2 cellular contexts compared by ENCODE assay signal in the genomic region with DNA sequence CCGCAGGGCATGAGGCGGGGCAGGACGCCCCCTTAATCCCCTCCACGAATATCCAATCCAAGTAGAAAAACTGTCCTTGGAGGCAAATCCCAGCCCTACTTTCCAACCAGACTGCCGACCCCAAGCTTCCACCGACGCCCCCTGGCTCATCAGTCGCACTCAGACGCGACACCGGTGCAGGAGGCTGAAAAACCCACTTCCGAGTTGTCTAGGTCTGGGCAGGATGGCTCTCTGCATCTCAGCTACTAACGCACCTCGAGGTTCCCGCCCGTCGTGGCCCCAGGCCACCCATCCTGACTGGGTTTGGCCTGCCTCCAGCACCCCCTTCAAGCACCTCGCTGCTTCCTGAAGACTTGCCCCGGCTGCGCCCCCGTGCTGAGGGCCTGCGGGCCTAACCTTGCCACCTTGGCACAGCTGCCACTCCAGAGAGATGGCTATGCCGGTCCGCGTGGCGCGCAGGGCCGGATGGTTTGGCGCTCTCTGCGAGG.
TF ChIP-seq lines count a peak whose summit lies in the region.

No MANE protein-coding gene starts in this region.

TF ChIP-seq in A549, 52 proteins besides CTCF, POLR2A, EP300 and RAD21 (continued from another document):
- TF ChIP-seq, protein P1, sequence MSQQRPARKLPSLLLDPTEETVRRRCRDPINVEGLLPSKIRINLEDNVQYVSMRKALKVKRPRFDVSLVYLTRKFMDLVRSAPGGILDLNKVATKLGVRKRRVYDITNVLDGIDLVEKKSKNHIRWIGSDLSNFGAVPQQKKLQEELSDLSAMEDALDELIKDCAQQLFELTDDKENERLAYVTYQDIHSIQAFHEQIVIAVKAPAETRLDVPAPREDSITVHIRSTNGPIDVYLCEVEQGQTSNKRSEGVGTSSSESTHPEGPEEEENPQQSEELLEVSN (IDR thresholded peaks at IDR 0.05; ENCODE audit: borderline replicate concordance, low read depth) = no peak
- TF ChIP-seq CBX2 (IDR thresholded peaks at IDR 0.05; ENCODE audit: borderline replicate concordance, low read depth) (no peak), MAFK (IDR thresholded peaks at IDR 0.05; ENCODE audit: partially characterized antibody) (no peak), KDM1A (IDR thresholded peaks at IDR 0.05; ENCODE audit: low read depth) (no peak), KDM5A (IDR thresholded peaks at IDR 0.05) (no peak), ZC3H11A (IDR thresholded peaks at IDR 0.05) (no peak), CHD4 (IDR thresholded peaks at IDR 0.05; ENCODE audit: borderline replicate concordance) (no peak), CBX8 (IDR thresholded peaks at IDR 0.05) (no peak), NR3C1 (IDR thresholded peaks at IDR 0.05) (no peak), ZFP36 (IDR thresholded peaks at IDR 0.05; ENCODE audit: borderline replicate concordance, partially characterized antibody) (no peak), ZNF302 (CRISPR knock-in tag; IDR thresholded peaks at IDR 0.05) (no peak), HDAC2 (IDR thresholded peaks at IDR 0.05) (no peak)
- TF ChIP-seq, protein P2, sequence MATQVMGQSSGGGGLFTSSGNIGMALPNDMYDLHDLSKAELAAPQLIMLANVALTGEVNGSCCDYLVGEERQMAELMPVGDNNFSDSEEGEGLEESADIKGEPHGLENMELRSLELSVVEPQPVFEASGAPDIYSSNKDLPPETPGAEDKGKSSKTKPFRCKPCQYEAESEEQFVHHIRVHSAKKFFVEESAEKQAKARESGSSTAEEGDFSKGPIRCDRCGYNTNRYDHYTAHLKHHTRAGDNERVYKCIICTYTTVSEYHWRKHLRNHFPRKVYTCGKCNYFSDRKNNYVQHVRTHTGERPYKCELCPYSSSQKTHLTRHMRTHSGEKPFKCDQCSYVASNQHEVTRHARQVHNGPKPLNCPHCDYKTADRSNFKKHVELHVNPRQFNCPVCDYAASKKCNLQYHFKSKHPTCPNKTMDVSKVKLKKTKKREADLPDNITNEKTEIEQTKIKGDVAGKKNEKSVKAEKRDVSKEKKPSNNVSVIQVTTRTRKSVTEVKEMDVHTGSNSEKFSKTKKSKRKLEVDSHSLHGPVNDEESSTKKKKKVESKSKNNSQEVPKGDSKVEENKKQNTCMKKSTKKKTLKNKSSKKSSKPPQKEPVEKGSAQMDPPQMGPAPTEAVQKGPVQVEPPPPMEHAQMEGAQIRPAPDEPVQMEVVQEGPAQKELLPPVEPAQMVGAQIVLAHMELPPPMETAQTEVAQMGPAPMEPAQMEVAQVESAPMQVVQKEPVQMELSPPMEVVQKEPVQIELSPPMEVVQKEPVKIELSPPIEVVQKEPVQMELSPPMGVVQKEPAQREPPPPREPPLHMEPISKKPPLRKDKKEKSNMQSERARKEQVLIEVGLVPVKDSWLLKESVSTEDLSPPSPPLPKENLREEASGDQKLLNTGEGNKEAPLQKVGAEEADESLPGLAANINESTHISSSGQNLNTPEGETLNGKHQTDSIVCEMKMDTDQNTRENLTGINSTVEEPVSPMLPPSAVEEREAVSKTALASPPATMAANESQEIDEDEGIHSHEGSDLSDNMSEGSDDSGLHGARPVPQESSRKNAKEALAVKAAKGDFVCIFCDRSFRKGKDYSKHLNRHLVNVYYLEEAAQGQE (IDR thresholded peaks at IDR 0.05) = no peak
- TF ChIP-seq, protein P3, sequence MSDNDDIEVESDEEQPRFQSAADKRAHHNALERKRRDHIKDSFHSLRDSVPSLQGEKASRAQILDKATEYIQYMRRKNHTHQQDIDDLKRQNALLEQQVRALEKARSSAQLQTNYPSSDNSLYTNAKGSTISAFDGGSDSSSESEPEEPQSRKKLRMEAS (IDR thresholded peaks at IDR 0.05) = no peak
- TF ChIP-seq, protein P4, sequence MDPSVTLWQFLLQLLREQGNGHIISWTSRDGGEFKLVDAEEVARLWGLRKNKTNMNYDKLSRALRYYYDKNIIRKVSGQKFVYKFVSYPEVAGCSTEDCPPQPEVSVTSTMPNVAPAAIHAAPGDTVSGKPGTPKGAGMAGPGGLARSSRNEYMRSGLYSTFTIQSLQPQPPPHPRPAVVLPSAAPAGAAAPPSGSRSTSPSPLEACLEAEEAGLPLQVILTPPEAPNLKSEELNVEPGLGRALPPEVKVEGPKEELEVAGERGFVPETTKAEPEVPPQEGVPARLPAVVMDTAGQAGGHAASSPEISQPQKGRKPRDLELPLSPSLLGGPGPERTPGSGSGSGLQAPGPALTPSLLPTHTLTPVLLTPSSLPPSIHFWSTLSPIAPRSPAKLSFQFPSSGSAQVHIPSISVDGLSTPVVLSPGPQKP (IDR thresholded peaks at IDR 0.05; ENCODE audit: low read depth, low read length) = no peak

TF ChIP-seq in neural cell, 6 proteins besides CTCF, POLR2A, EP300 and RAD21 (continued from another document):
- TF ChIP-seq, protein P2 (IDR thresholded peaks at IDR 0.05; ENCODE audit: borderline replicate concordance) = no peak
- no peak for TF ChIP-seq POLR2AphosphoS5 (IDR thresholded peaks at IDR 0.05)
